8 cellular contexts compared by ENCODE assay signal in genomic region chr19:37551123-37551993, GRCh38. TPM values are rescaled to one million over a fixed set of nuclear protein-coding genes. Genes with fewer than 3 reads are reported as not detected.
DNase-seq lines count a peak whose midpoint lies in the region; ATAC-seq, FAIRE-seq and TF ChIP-seq lines count a peak whose summit lies in the region.

No MANE protein-coding gene starts in this region.

- peaks cover 8% of the 10 kb centered on the region for H3K4me1 Mint-ChIP-seq in CD14-positive monocyte
- H3K4me1 Mint-ChIP-seq in activated CD4-positive, alpha-beta memory T cell treated with anti-CD3 and anti-CD28 coated beads, Interleukin-2, amount 10 ng/mL, durations not matched to agents 7 days and 5 days: peaks cover 8% of the 10 kb centered on the region

- peaks cover 48 to 89% (median 80%) of the 10 kb centered on the region in 7 donors for H3K9me3 Mint-ChIP-seq in CD14-positive monocyte
- H3K9me3 Mint-ChIP-seq in activated CD4-positive, alpha-beta memory T cell treated with anti-CD3 and anti-CD28 coated beads, Interleukin-2, amount 10 ng/mL, durations not matched to agents 7 days and 5 days: peaks cover 53% of the 10 kb centered on the region

- POLR2A ChIA-PET in activated CD4-positive, alpha-beta memory T cell treated with anti-CD3 and anti-CD28 coated beads, Interleukin-2, amount 10 ng/mL, durations not matched to agents 7 days and 5 days (lab: Charles Lee): interaction anchor here (0.8 to 1.9 kb wide), 5 partner anchors 44 to 946 kb away, joined by 3 to 5 read pairs (median 3); partner anchors contain the start of genes ZNF382, ZNF570 and ZNF793

- H3K27ac ChIP-seq in skeletal muscle tissue (ENCODE audit: low read depth, low read length): no peak overlapping the region
- H3K27ac ChIP-seq in vagina: no peak overlapping the region

- peak overlapping the region; percentile 54 to 62 (median 60) for H3K4me3 ChIP-seq in skeletal muscle tissue (ENCODE audit: low read length in 3 of 3)
- H3K4me3 ChIP-seq in vagina: peak overlapping the region in 1 of 2 donors; percentile 33

- H3K36me3 ChIP-seq in skeletal muscle tissue (ENCODE audit: control insufficient read depth in 3 of 3, insufficient read depth in 3 of 3, low read length in 3 of 3) (peaks cover 0 to 10% (median 0%) of the 10 kb centered on the region in 3 donors), vagina (peaks cover 0 to 9% of the 10 kb centered on the region in 2 donors)

- peak overlapping the region in 4 of 7 donors; percentile 1 to 76 (median 60) for H3K27ac Mint-ChIP-seq in CD14-positive monocyte
- peak overlapping the region; percentile 85 for H3K27ac Mint-ChIP-seq in activated CD4-positive, alpha-beta memory T cell treated with anti-CD3 and anti-CD28 coated beads, Interleukin-2, amount 10 ng/mL, durations not matched to agents 7 days and 5 days

- TF ChIP-seq POLR2A in vagina (IDR thresholded peaks at IDR 0.05): no peak

- peak overlapping the region; percentile 76 to 87 for H3K4me3 Mint-ChIP-seq in CD14-positive monocyte
- peak overlapping the region; percentile 93 for H3K4me3 Mint-ChIP-seq in activated CD4-positive, alpha-beta memory T cell treated with anti-CD3 and anti-CD28 coated beads, Interleukin-2, amount 10 ng/mL, durations not matched to agents 7 days and 5 days

- peaks cover 3 to 4% of the 10 kb centered on the region in 2 donors for H3K36me3 Mint-ChIP-seq in CD14-positive monocyte
- H3K36me3 Mint-ChIP-seq in activated CD4-positive, alpha-beta memory T cell treated with anti-CD3 and anti-CD28 coated beads, Interleukin-2, amount 10 ng/mL, durations not matched to agents 7 days and 5 days (ENCODE audit: low read depth): peaks cover 26% of the 10 kb centered on the region

- H3K4me1 ChIP-seq in skeletal muscle tissue (ENCODE audit: control insufficient read depth in 3 of 3, insufficient read depth in 3 of 3, low read length in 3 of 3): no peaks in the 10 kb centered on the region
- no peaks in the 10 kb centered on the region for H3K4me1 ChIP-seq in vagina

- FAIRE-seq in HTR-8/SVneo (lab: Jason Lieb, UNC): peak; percentile 79

- H3K27me3 Mint-ChIP-seq in CD14-positive monocyte (ENCODE audit: low read depth in 3 of 3): peaks cover 0 to 6% (median 4%) of the 10 kb centered on the region in 3 donors
- H3K27me3 Mint-ChIP-seq in activated CD4-positive, alpha-beta memory T cell treated with anti-CD3 and anti-CD28 coated beads, Interleukin-2, amount 10 ng/mL, durations not matched to agents 7 days and 5 days: no peaks in the 10 kb centered on the region

- TF ChIP-seq CTCF in CD14-positive monocyte (IDR thresholded peaks at IDR 0.05): peak; percentile 29
- TF ChIP-seq CTCF in vagina (IDR thresholded peaks at IDR 0.05): no peak

- ATAC-seq in HG02571 (IDR thresholded peaks at IDR 0.05; ENCODE audit: unreplicated experiment) (no peak), HG02623 (IDR thresholded peaks at IDR 0.05; ENCODE audit: unreplicated experiment) (no peak)

- H3K27me3 ChIP-seq in skeletal muscle tissue (ENCODE audit: control insufficient read depth in 3 of 3, insufficient read depth in 3 of 3, low read length in 3 of 3) (no peaks in the 10 kb centered on the region), vagina (no peaks in the 10 kb centered on the region)

- H3K9ac ChIP-seq in skeletal muscle tissue (ENCODE audit: low read depth in 1 of 3, low read length in 3 of 3): no peak overlapping the region

- CTCF ChIA-PET in activated CD4-positive, alpha-beta memory T cell treated with anti-CD3 and anti-CD28 coated beads, Interleukin-2, amount 10 ng/mL, durations not matched to agents 7 days and 5 days (lab: Charles Lee): interaction anchor here (0.6 to 1.0 kb wide), 3 partner anchors 43 to 381 kb away, joined by 3 read pairs; partner anchors contain the start of genes ZNF527, ZNF540 and ZNF571

- intact Hi-C loops in CD14-positive monocyte (cut with micrococcal nuclease): no loop called here
- intact Hi-C loops in vagina (cut with DNase I): no loop called here

- H3K9me3 ChIP-seq in skeletal muscle tissue (ENCODE audit: control insufficient read depth in 3 of 3, low read length in 3 of 3): peaks cover 32 to 53% (median 48%) of the 10 kb centered on the region in 3 donors
- peaks cover 83% of the 10 kb centered on the region for H3K9me3 ChIP-seq in vagina

- peak; percentile 48 for DNase-seq in CD14-positive monocyte (ENCODE audit: low spot score)
- peak; percentile 14 for DNase-seq in HTR-8/SVneo (ENCODE audit: insufficient read length, low spot score)
- peak; percentile 76 for DNase-seq in activated CD4-positive, alpha-beta memory T cell treated with anti-CD3 and anti-CD28 coated beads, Interleukin-2, amount 10 ng/mL, durations not matched to agents 7 days and 5 days
- DNase-seq in fibroblast of the conjunctiva (ENCODE audit: low read depth): peak; percentile 47
- DNase-seq in vagina (ENCODE audit: extremely low spot score in 2 of 2): no peak

RNA-seq across cellular contexts. Expression of gene ZNF571, which starts 43.2 kb away (rescaled TPM):
- polyA plus RNA-seq in CD14-positive monocyte: under 1 TPM; 0.39 to 0.56 TPM
- total RNA-seq in activated CD4-positive, alpha-beta memory T cell treated with anti-CD3 and anti-CD28 coated beads, Interleukin-2, amount 10 ng/mL, durations not matched to agents 7 days and 5 days: 1 to 10 TPM; 1.5 to 2.9 TPM
- total RNA-seq in skeletal muscle tissue (4.7 TPM), vagina (2.9 TPM)

RNA-seq across cellular contexts. Expression of gene ZNF540, which starts 43.3 kb away (rescaled TPM):
- polyA plus RNA-seq in CD14-positive monocyte: not detected
- total RNA-seq in activated CD4-positive, alpha-beta memory T cell treated with anti-CD3 and anti-CD28 coated beads, Interleukin-2, amount 10 ng/mL, durations not matched to agents 7 days and 5 days: 1 to 10 TPM; 1.4 to 1.5 TPM
- total RNA-seq in skeletal muscle tissue: 1.6 TPM
- 6.4 TPM for total RNA-seq in vagina

RNA-seq across cellular contexts. Expression of gene ZNF793, which starts 44.6 kb away (rescaled TPM):
- not detected for polyA plus RNA-seq in CD14-positive monocyte
- 1 to 10 TPM; 2.1 to 2.3 TPM for total RNA-seq in activated CD4-positive, alpha-beta memory T cell treated with anti-CD3 and anti-CD28 coated beads, Interleukin-2, amount 10 ng/mL, durations not matched to agents 7 days and 5 days
- 6.3 TPM for total RNA-seq in skeletal muscle tissue
- 3.7 TPM for total RNA-seq in vagina

Comparison
In these comparisons a context has a peak if more than half of its experiments do, and no peak if none do; other contexts are left out.
1. DNase-seq: peak in CD14-positive monocyte (single experiment), HTR-8/SVneo (single experiment), activated CD4-positive, alpha-beta memory T cell treated with anti-CD3 and anti-CD28 coated beads, Interleukin-2, amount 10 ng/mL, durations not matched to agents 7 days and 5 days (single experiment) and fibroblast of the conjunctiva (single experiment); none in vagina (0 of 2).